In the genomic region with DNA sequence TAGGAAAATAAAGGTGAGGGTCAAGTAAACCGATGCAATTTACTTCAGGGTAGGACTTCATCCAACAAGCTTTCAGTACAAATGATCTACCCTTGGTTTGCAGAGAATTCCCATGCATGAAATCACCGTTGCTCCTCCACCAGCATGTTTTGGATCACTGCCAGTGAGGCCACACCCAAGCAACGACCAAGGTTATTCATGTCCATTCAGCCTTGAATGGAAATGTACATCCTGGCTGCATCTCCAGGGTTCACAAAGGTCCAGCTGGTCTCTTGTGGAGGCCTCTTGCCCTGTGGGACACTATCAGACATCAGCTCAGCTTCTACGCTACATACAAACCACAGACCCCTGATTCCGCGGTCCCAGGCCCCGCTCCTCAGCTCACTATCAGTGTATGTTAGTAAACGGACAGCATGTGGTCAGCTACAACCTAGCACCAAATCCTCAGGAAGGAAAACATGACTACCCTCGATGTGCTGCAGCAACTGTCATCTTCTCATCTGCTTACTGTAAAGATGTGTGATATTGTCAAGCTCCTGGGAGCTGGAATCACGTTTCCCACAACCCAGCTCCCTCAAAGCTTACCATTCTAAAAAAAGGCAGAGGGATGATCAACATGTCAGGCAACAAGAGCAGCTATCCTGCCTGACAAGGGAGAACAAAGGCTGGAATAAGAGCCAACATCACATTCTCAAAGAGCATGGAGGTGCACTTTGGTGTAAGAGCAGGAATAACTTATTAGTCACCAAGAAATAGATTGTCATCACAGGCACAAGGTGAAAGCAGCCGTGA, we compare ENCODE assay signal across 15 cellular contexts. TPM values are rescaled to one million over a fixed set of nuclear protein-coding genes. Genes with fewer than 3 reads are reported as not detected.
DNase-seq lines count a peak whose midpoint lies in the region; ATAC-seq, FAIRE-seq and TF ChIP-seq lines count a peak whose summit lies in the region.
"Had no signal": no experiment of that assay in that cellular context is flagged by ENCODE, and none has a peak within 500 bp of the region (broad histone marks: within the 10 kb centered on the region; RNA-seq: fewer than 3 reads in every experiment).

No MANE protein-coding gene starts in this region.

- H3K79me2 ChIP-seq in Loucy (ENCODE audit: insufficient read depth, low read length): peaks cover 68% of the 10 kb centered on the region
- peaks cover 66% of the 10 kb centered on the region for H3K79me2 ChIP-seq in K562 (ENCODE audit: control insufficient read depth, insufficient read depth, low read length)
- H3K79me2 ChIP-seq in smooth muscle cell (ENCODE audit: low read depth): peaks cover 34% of the 10 kb centered on the region

- peak overlapping the region; percentile 42 for H3K4me3 ChIP-seq in Loucy (ENCODE audit: low read length, poor library complexity, severe bottlenecking)
- H3K4me3 ChIP-seq in K562: no peak overlapping the region
- H3K4me3 ChIP-seq in smooth muscle cell: no peak overlapping the region
- H3K4me3 ChIP-seq: neural progenitor cell had no signal

- POLR2A ChIA-PET in K562 (lab: Yijun Ruan, JAX): interaction anchor here (0.6 to 2.0 kb wide), 5 partner anchors 17 to 501 kb away, joined by 3 to 9 read pairs (median 3); no protein-coding TSS in a partner anchor

- no peaks in the 10 kb centered on the region for H3K9me3 ChIP-seq in Loucy (ENCODE audit: insufficient read depth, low read depth, low read length)
- H3K9me3 ChIP-seq in K562 (replicated peaks; ENCODE audit: control insufficient read depth, insufficient read depth, low read depth, low read length): no peaks in the 10 kb centered on the region
- no peaks in the 10 kb centered on the region for H3K9me3 ChIP-seq in smooth muscle cell (replicated peaks; ENCODE audit: low read depth)

- H3K27ac ChIP-seq in K562 (ENCODE audit: extremely low read depth, low read depth, low read length): peak overlapping the region; percentile 40; the same call in 2 of the 3 replicates
- H3K27ac ChIP-seq in smooth muscle cell (ENCODE audit: low read depth): no peak overlapping the region
- H3K27ac ChIP-seq: neural progenitor cell had no signal

- FAIRE-seq in K562 (lab: Jason Lieb, UNC): peak; percentile 86
- FAIRE-seq: GM12891 had no signal

- peaks cover 22% of the 10 kb centered on the region for H3K36me3 Mint-ChIP-seq in mesothelial cell of epicardium
- H3K36me3 Mint-ChIP-seq in chondrocyte (ENCODE audit: low read depth): peaks cover 11% of the 10 kb centered on the region

- H3F3A ChIP-seq in Loucy (ENCODE audit: low read depth): no peaks in the 10 kb centered on the region
- H3F3A ChIP-seq in smooth muscle cell (ENCODE audit: low read depth): no peaks in the 10 kb centered on the region

- no peaks in the 10 kb centered on the region for H3K9me2 ChIP-seq in Loucy (replicated peaks; ENCODE audit: low read depth, low read length)

- TF ChIP-seq EP300 in K562 (IDR thresholded peaks at IDR 0.05; ENCODE audit: low read length): no peak

- WGBS in K562 (ENCODE audit: insufficient coverage, low coverage, missing lambda C conversion rate): 15% methylated on average over 11 of the region's 11 CpGs
- 83% methylated on average over 11 of the region's 11 CpGs for WGBS in smooth muscle cell (ENCODE audit: low lambda C conversion rate)

- H2AFZ ChIP-seq in Loucy (ENCODE audit: low read length): no peak overlapping the region
- H2AFZ ChIP-seq in K562 (ENCODE audit: low read depth, low read length): peak overlapping the region; percentile 8; the same call in 1 of the 2 replicates
- no peak overlapping the region for H2AFZ ChIP-seq in smooth muscle cell (ENCODE audit: low read depth)
- H2AFZ ChIP-seq: neural progenitor cell had no signal

- TF ChIP-seq POLR2A in K562 (conservative IDR thresholded peaks at IDR 0.05): no peak

- peaks cover 41% of the 10 kb centered on the region; the same call in 1 of the 2 replicates for H3K36me3 ChIP-seq in Loucy (ENCODE audit: insufficient read depth, low read length)
- H3K36me3 ChIP-seq in K562 (ENCODE audit: control insufficient read depth, insufficient read depth, low read length): peaks cover 76% of the 10 kb centered on the region
- H3K36me3 ChIP-seq in smooth muscle cell (ENCODE audit: low read depth): no peaks in the 10 kb centered on the region

- H3K9ac ChIP-seq in Loucy (ENCODE audit: low read depth, low read length, poor library complexity, severe bottlenecking) (peak overlapping the region; percentile 47), K562 (ENCODE audit: insufficient read depth in 1 of 2, low read depth in 2 of 2, low read length in 2 of 2) (peak overlapping the region in 1 of 2 experiments; percentile 72; a peak in 1 of 4 replicates), smooth muscle cell (ENCODE audit: low read depth) (no peak overlapping the region)
- H3K9ac ChIP-seq: neural progenitor cell had no signal

- H3K9me1 ChIP-seq in K562 (ENCODE audit: control insufficient read depth, insufficient read depth, low read length): no peaks in the 10 kb centered on the region

- H3K4me1 Mint-ChIP-seq in mesothelial cell of epicardium (peaks cover 11% of the 10 kb centered on the region), chondrocyte (ENCODE audit: low read depth) (peaks cover 19% of the 10 kb centered on the region)

- H3K27me3 Mint-ChIP-seq in mesothelial cell of epicardium (ENCODE audit: low read depth): no peaks in the 10 kb centered on the region
- H3K27me3 Mint-ChIP-seq in chondrocyte (ENCODE audit: low read depth): no peaks in the 10 kb centered on the region

- peaks cover 3% of the 10 kb centered on the region for H4K20me1 ChIP-seq in Loucy (ENCODE audit: insufficient read depth, low read length, poor library complexity, severe bottlenecking)
- 0 out of 2 replicates have a peak, but pooled peaks cover 3% of the 10 kb centered on the region for H4K20me1 ChIP-seq in K562 (replicated peaks; ENCODE audit: control insufficient read depth, insufficient read depth, low read length)
- no peaks in the 10 kb centered on the region for H4K20me1 ChIP-seq in smooth muscle cell (ENCODE audit: low read depth)

- no peak for TF ChIP-seq CTCF in Loucy (conservative IDR thresholded peaks at IDR 0.05; ENCODE audit: low read length)
- no peak for TF ChIP-seq CTCF in K562 (IDR thresholded peaks at IDR 0.05 in 2 of 3, conservative IDR thresholded peaks at IDR 0.05 in 1 of 3; ENCODE audit: insufficient read depth in 2 of 3, low read depth in 1 of 3, low read length in 3 of 3)
- no peak for TF ChIP-seq CTCF in mesothelial cell of epicardium (IDR thresholded peaks at IDR 0.05; ENCODE audit: unreplicated experiment)
- no peak for TF ChIP-seq CTCF in chondrocyte (IDR thresholded peaks at IDR 0.05)
- TF ChIP-seq CTCF in smooth muscle cell (IDR thresholded peaks at IDR 0.05; ENCODE audit: borderline replicate concordance, insufficient read depth, poor library complexity, severe bottlenecking): no peak

- CTCF ChIA-PET in K562 (lab: Yijun Ruan, JAX; ENCODE audit: low intra/inter-chr PET ratio): no interaction called here

- DNase-seq in EL (peak; percentile 16), K562 (ENCODE audit: extremely low read depth in 1 of 4, low spot score in 3 of 4) (peak in 2 of 4 experiments; percentile 47 to 71), mesothelial cell of epicardium (ENCODE audit: low spot score in 2 of 2, unreplicated experiment in 2 of 2) (peak in 1 of 2 experiments; percentile 21), SHP77 (lab: John Stamatoyannopoulos, UW) (no peak), chondrocyte (ENCODE audit: low spot score) (no peak), smooth muscle cell (lab: John Stamatoyannopoulos, UW; ENCODE audit: unreplicated experiment) (no peak)
- DNase-seq: aorta, DMS153, NCI-H1105, NCI-H774 had no signal

- ATAC-seq in K562 (peak; percentile 50), HG03025 (IDR thresholded peaks at IDR 0.05; ENCODE audit: low FRiP score, unreplicated experiment) (no peak)

- H3K4me1 ChIP-seq in Loucy (ENCODE audit: insufficient read depth, low read length, poor library complexity, severe bottlenecking): peaks cover 52% of the 10 kb centered on the region
- H3K4me1 ChIP-seq in K562 (replicated peaks in 1 of 2; ENCODE audit: control insufficient read depth in 2 of 2, insufficient read depth in 2 of 2, low read length in 2 of 2): peaks cover 8 to 21% of the 10 kb centered on the region in 2 experiments; a peak in 4 of 5 replicates
- peaks cover 6% of the 10 kb centered on the region for H3K4me1 ChIP-seq in smooth muscle cell (ENCODE audit: low read depth)

- no peaks in the 10 kb centered on the region for H3K9me3 Mint-ChIP-seq in mesothelial cell of epicardium
- H3K9me3 Mint-ChIP-seq in chondrocyte (ENCODE audit: low read depth): no peaks in the 10 kb centered on the region
- H3K9me3 Mint-ChIP-seq: neural progenitor cell had no signal

- H3K27ac Mint-ChIP-seq in mesothelial cell of epicardium (peak overlapping the region; percentile 58), chondrocyte (ENCODE audit: unreplicated experiment) (no peak overlapping the region)
- H3K27ac Mint-ChIP-seq: neural progenitor cell had no signal

- in situ Hi-C loops in K562 (cut with MboI): no loop called here

- H3K4me2 ChIP-seq in Loucy (ENCODE audit: low read depth, low read length, poor library complexity, severe bottlenecking) (peak overlapping the region; percentile 67), K562 (ENCODE audit: insufficient read depth, low read length) (peak overlapping the region; percentile 39), smooth muscle cell (no peak overlapping the region)
- H3K4me2 ChIP-seq: neural progenitor cell had no signal

- intact Hi-C loops in K562 (cut with micrococcal nuclease): loop anchor here (5.0 kb wide), 1 partner anchor 37 kb away; no protein-coding TSS in a partner anchor

- H3K4me3 Mint-ChIP-seq in mesothelial cell of epicardium (no peak overlapping the region), chondrocyte (ENCODE audit: unreplicated experiment) (no peak overlapping the region)
- H3K4me3 Mint-ChIP-seq: neural progenitor cell had no signal

- TF ChIP-seq RAD21 in K562 (CRISPR knock-in tag; conservative IDR thresholded peaks at IDR 0.05 in 1 of 2, IDR thresholded peaks at IDR 0.05 in 1 of 2): 0 out of 4 replicates have a peak, but pooled peaks of 1 of the 2 experiments have one; percentile 4

- H3K27me3 ChIP-seq in Loucy (ENCODE audit: insufficient read depth, low read length, poor library complexity, severe bottlenecking) (no peaks in the 10 kb centered on the region), K562 (ENCODE audit: control insufficient read depth in 2 of 2, insufficient read depth in 2 of 2, low read length in 2 of 2) (no peaks in the 10 kb centered on the region; a peak in 1 of 5 replicates), smooth muscle cell (ENCODE audit: low read depth) (no peaks in the 10 kb centered on the region)
- H3K27me3 ChIP-seq: neural progenitor cell had no signal

- no TSS peak for BruUV-seq in K562 (replicated peaks; lab: Mats Ljungman, UMichigan)

RNA-seq across cellular contexts. Expression of gene LYAR, which starts 4.9 kb away (rescaled TPM):
- total RNA-seq in K562 (2011; cell fraction: chromatin; rRNA removed; ENCODE audit: low replicate concordance): 19.5 and 40.6 TPM in 2 replicates
- total RNA-seq in K562 (2011; cell fraction: nucleolus; rRNA removed): 12.2 and 14.2 TPM in 2 replicates
- total RNA-seq in K562 (2011; cell fraction: nucleoplasm; rRNA removed): 17.2 and 20.7 TPM in 2 replicates
- total RNA-seq in K562 (2014; rRNA removed) (121 and 133 TPM in 2 replicates), K562 (2014; rRNA removed; fragmentation: Illumina TruSeq; extraction: Trizol) (154 and 156 TPM in 2 replicates), K562 (2015; rRNA removed; fragmentation: Illumina TruSeq; extraction: Trizol) (165 and 172 TPM in 2 replicates), K562 (2021) (72.9 and 73.4 TPM in 2 replicates), mesothelial cell of epicardium (12.6 to 13.2 TPM (median 12.8 TPM) in 3 replicates), chondrocyte (6.3 to 9.5 TPM (median 6.6 TPM) in 3 replicates), smooth muscle cell (12.5 and 13.7 TPM in 2 replicates)
- polyA plus RNA-seq in K562 (2011; rRNA removed) (28.9 and 44.5 TPM in 2 replicates), K562 (2014; fragmentation: Illumina TruSeq; extraction: Trizol) (128 and 166 TPM in 2 replicates), K562 (2014; fragmentation: Nextera tagmentation; extraction: Ambion mirVana) (10 to 100 TPM; 28.3 to 28.9 TPM), K562 (2014; rRNA removed) (112 and 127 TPM in 2 replicates), smooth muscle cell (8.1 and 11.4 TPM in 2 replicates)
- 5.4 and 10.3 TPM in 2 replicates for polyA plus RNA-seq in K562 (2011; cell fraction: cytosol; rRNA removed)
- 8.3 and 11.1 TPM in 2 replicates for polyA plus RNA-seq in K562 (2011; cell fraction: nucleus; rRNA removed)
- 48.3 and 109 TPM in 2 replicates for polyA plus RNA-seq in K562 (2012)
- polyA minus RNA-seq in K562 (2011; rRNA and poly(A)+ RNA removed): 25.1 and 27.9 TPM in 2 replicates
- polyA minus RNA-seq in K562 (2011; cell fraction: cytosol; rRNA and poly(A)+ RNA removed): 10.1 and 12.6 TPM in 2 replicates
- 10.6 and 19.1 TPM in 2 replicates for polyA minus RNA-seq in K562 (2011; cell fraction: nucleus; rRNA and poly(A)+ RNA removed)

RNA-seq across cellular contexts. Expression of gene ZBTB49, which starts 5.0 kb away (rescaled TPM):
- total RNA-seq in K562 (2011; cell fraction: chromatin; rRNA removed; ENCODE audit: low replicate concordance): 11.7 and 15.6 TPM in 2 replicates
- total RNA-seq in K562 (2011; cell fraction: nucleolus; rRNA removed): 6.3 and 7.4 TPM in 2 replicates
- total RNA-seq in K562 (2011; cell fraction: nucleoplasm; rRNA removed): 5.8 and 9.2 TPM in 2 replicates
- total RNA-seq in K562 (2014; rRNA removed) (3.2 and 7.0 TPM in 2 replicates), K562 (2014; rRNA removed; fragmentation: Illumina TruSeq; extraction: Trizol) (4.2 and 5.6 TPM in 2 replicates), K562 (2015; rRNA removed; fragmentation: Illumina TruSeq; extraction: Trizol) (3.9 and 4.6 TPM in 2 replicates), K562 (2021) (2.9 and 3.6 TPM in 2 replicates), mesothelial cell of epicardium (8.4 to 9.5 TPM (median 8.6 TPM) in 3 replicates), chondrocyte (4.3 to 6.4 TPM (median 5.2 TPM) in 3 replicates), smooth muscle cell (4.3 and 6.3 TPM in 2 replicates)
- polyA plus RNA-seq in K562 (2011; rRNA removed) (4.4 and 4.7 TPM in 2 replicates), K562 (2014; fragmentation: Illumina TruSeq; extraction: Trizol) (4.2 and 4.4 TPM in 2 replicates), K562 (2014; fragmentation: Nextera tagmentation; extraction: Ambion mirVana) (under 1 TPM; 0.49 to 0.69 TPM), K562 (2014; rRNA removed) (5.6 and 8.0 TPM in 2 replicates), smooth muscle cell (4.2 and 4.6 TPM in 2 replicates)
- 2.4 and 2.9 TPM in 2 replicates for polyA plus RNA-seq in K562 (2011; cell fraction: cytosol; rRNA removed)
- polyA plus RNA-seq in K562 (2011; cell fraction: nucleus; rRNA removed): 5.0 and 9.3 TPM in 2 replicates
- polyA plus RNA-seq in K562 (2012): 2.3 TPM in 2 replicates
- polyA minus RNA-seq in K562 (2011; rRNA and poly(A)+ RNA removed): 7.6 and 8.5 TPM in 2 replicates
- 2.4 and 2.8 TPM in 2 replicates for polyA minus RNA-seq in K562 (2011; cell fraction: cytosol; rRNA and poly(A)+ RNA removed)
- polyA minus RNA-seq in K562 (2011; cell fraction: nucleus; rRNA and poly(A)+ RNA removed): 5.7 and 7.8 TPM in 2 replicates

RNA-seq across cellular contexts. Expression of gene TMEM128, which starts 37.0 kb away (rescaled TPM):
- total RNA-seq in K562 (2011; cell fraction: chromatin; rRNA removed; ENCODE audit: low replicate concordance): 12.5 and 20.9 TPM in 2 replicates
- total RNA-seq in K562 (2011; cell fraction: nucleolus; rRNA removed): 14.2 and 15.4 TPM in 2 replicates
- total RNA-seq in K562 (2011; cell fraction: nucleoplasm; rRNA removed): 24.1 and 30.4 TPM in 2 replicates
- total RNA-seq in K562 (2014; rRNA removed): 10.0 and 11.1 TPM in 2 replicates
- 19.6 and 21.6 TPM in 2 replicates for total RNA-seq in K562 (2014; rRNA removed; fragmentation: Illumina TruSeq; extraction: Trizol)
- total RNA-seq in K562 (2015; rRNA removed; fragmentation: Illumina TruSeq; extraction: Trizol): 11.5 and 12.0 TPM in 2 replicates
- 14.8 and 15.3 TPM in 2 replicates for total RNA-seq in K562 (2021)
- 32.0 and 40.0 TPM in 2 replicates for polyA plus RNA-seq in K562 (2011; rRNA removed)
- 14.0 and 37.2 TPM in 2 replicates for polyA plus RNA-seq in K562 (2011; cell fraction: cytosol; rRNA removed)
- polyA plus RNA-seq in K562 (2011; cell fraction: nucleus; rRNA removed): 6.9 and 11.4 TPM in 2 replicates
- 17.0 and 19.0 TPM in 2 replicates for polyA plus RNA-seq in K562 (2012)
- 13.8 and 14.3 TPM in 2 replicates for polyA plus RNA-seq in K562 (2014; fragmentation: Illumina TruSeq; extraction: Trizol)
- 10 to 100 TPM in 1 of 2 experiments, 1 to 10 TPM in 1; 9.1 to 11.1 TPM for polyA plus RNA-seq in K562 (2014; fragmentation: Nextera tagmentation; extraction: Ambion mirVana)
- polyA plus RNA-seq in K562 (2014; rRNA removed): 23.8 and 29.1 TPM in 2 replicates
- polyA minus RNA-seq in K562 (2011; rRNA and poly(A)+ RNA removed): 20.5 and 23.5 TPM in 2 replicates
- 6.1 and 6.6 TPM in 2 replicates for polyA minus RNA-seq in K562 (2011; cell fraction: cytosol; rRNA and poly(A)+ RNA removed)
- 4.7 and 5.9 TPM in 2 replicates for polyA minus RNA-seq in K562 (2011; cell fraction: nucleus; rRNA and poly(A)+ RNA removed)
- total RNA-seq in mesothelial cell of epicardium: 25.0 to 31.7 TPM (median 25.6 TPM) in 3 replicates
- 16.0 to 20.2 TPM (median 18.9 TPM) in 3 replicates for total RNA-seq in chondrocyte
- 42.9 and 44.2 TPM in 2 replicates for total RNA-seq in smooth muscle cell
- polyA plus RNA-seq in smooth muscle cell: 43.9 and 45.4 TPM in 2 replicates

RNA-seq across cellular contexts. Expression of gene OTOP1, which starts 58.3 kb away (rescaled TPM):
- not detected in 2 replicates for total RNA-seq in K562 (2011; cell fraction: chromatin; rRNA removed; ENCODE audit: low replicate concordance)
- total RNA-seq in K562 (2011; cell fraction: nucleolus; rRNA removed): not detected in 2 replicates
- not detected in 2 replicates for total RNA-seq in K562 (2011; cell fraction: nucleoplasm; rRNA removed)
- total RNA-seq in K562 (2014; rRNA removed) (not detected in 2 replicates), K562 (2014; rRNA removed; fragmentation: Illumina TruSeq; extraction: Trizol) (not detected in 2 replicates), K562 (2015; rRNA removed; fragmentation: Illumina TruSeq; extraction: Trizol) (not detected in 2 replicates), K562 (2021) (not detected in 2 replicates), mesothelial cell of epicardium (not detected in 3 replicates), chondrocyte (not detected in 3 replicates), smooth muscle cell (not detected in 2 replicates)
- polyA plus RNA-seq in K562 (2011; rRNA removed) (not detected in 2 replicates), K562 (2014; fragmentation: Illumina TruSeq; extraction: Trizol) (not detected in 2 replicates), K562 (2014; fragmentation: Nextera tagmentation; extraction: Ambion mirVana) (not detected), K562 (2014; rRNA removed) (not detected in 2 replicates), smooth muscle cell (not detected in 2 replicates)
- polyA plus RNA-seq in K562 (2011; cell fraction: cytosol; rRNA removed): not detected in 2 replicates
- 0.10 TPM in 1 of 2 replicates, not detected in the other for polyA plus RNA-seq in K562 (2011; cell fraction: nucleus; rRNA removed)
- polyA plus RNA-seq in K562 (2012): not detected in 2 replicates
- polyA minus RNA-seq in K562 (2011; rRNA and poly(A)+ RNA removed): not detected in 2 replicates
- polyA minus RNA-seq in K562 (2011; cell fraction: cytosol; rRNA and poly(A)+ RNA removed): not detected in 2 replicates
- polyA minus RNA-seq in K562 (2011; cell fraction: nucleus; rRNA and poly(A)+ RNA removed): not detected in 2 replicates
- total RNA-seq: aorta; T-helper 1 cell treated with Interleukin-12 subunit alpha and Interleukin-12 subunit beta and Interleukin-4 antibody, amounts not matched to agents 30 ng/mL and 1 ng/mL, for 36 hours had no signal
- polyA plus RNA-seq: aorta had no signal
